Comparison of ENCODE assay signal across 8 cellular contexts in genomic region chr15:43589779-43590466, GRCh38. TPM values are rescaled to one million over a fixed set of nuclear protein-coding genes. Genes with fewer than 3 reads are reported as not detected.
DNase-seq lines count a peak whose midpoint lies in the region; ATAC-seq, FAIRE-seq and TF ChIP-seq lines count a peak whose summit lies in the region.
"Not testable (repeated sequence)": the region's sequence is repeated elsewhere in the genome, so short reads cannot be mapped to it uniquely, and the experiment has no call there.

Gene PPIP5K1 (minus strand): TSS chr15:43590208. CDS start chr15:43584504, 5,704 bp downstream.

- peak; percentile 78 for FAIRE-seq in TTC549 (lab: Jason Lieb, UNC)
- peak; percentile 21 for FAIRE-seq in colon (lab: Jason Lieb, UNC)

- not testable (repeated sequence) for H3K27me3 ChIP-seq in BJ (ENCODE audit: control insufficient read depth, insufficient read depth, low read length); kidney epithelial cell (ENCODE audit: control insufficient read depth, insufficient read depth, low read length); sigmoid colon

- no CpG with 5 or more reads among the region's 54 CpGs for WGBS in sigmoid colon, 2 donors

- not testable (repeated sequence) for H3K9me3 ChIP-seq in sigmoid colon

- not testable (repeated sequence) for H3K4me1 ChIP-seq in sigmoid colon

- DNase-seq in BJ (ENCODE audit: low read depth); kidney epithelial cell (ENCODE audit: low read depth); sigmoid colon: not testable (repeated sequence)

- not testable (repeated sequence) for H3K4me3 ChIP-seq in BJ (ENCODE audit: low read depth, low read length); kidney epithelial cell (ENCODE audit: low read depth, low read length); sigmoid colon

- TF ChIP-seq EP300 in sigmoid colon (IDR thresholded peaks at IDR 0.05) = not testable (repeated sequence)

- CTCF ChIA-PET in BJ (lab: Yijun Ruan, JAX) = not testable (repeated sequence)

- TF ChIP-seq POLR2A in sigmoid colon (IDR thresholded peaks at IDR 0.05) = not testable (repeated sequence)

- TF ChIP-seq CTCF in BJ (IDR thresholded peaks at IDR 0.05; ENCODE audit: insufficient read depth, low read depth, low read length); kidney epithelial cell (IDR thresholded peaks at IDR 0.05; ENCODE audit: insufficient read depth, low read length, poor library complexity, severe bottlenecking); sigmoid colon (IDR thresholded peaks at IDR 0.05): not testable (repeated sequence)

- intact Hi-C loops in sigmoid colon (cut with DNase I) = not testable (repeated sequence)

- not testable (repeated sequence) for H3K27ac ChIP-seq in sigmoid colon

- not testable (repeated sequence) for H3K36me3 ChIP-seq in BJ (ENCODE audit: control insufficient read depth, insufficient read depth, low read length); kidney epithelial cell (ENCODE audit: control insufficient read depth, insufficient read depth, low read length); sigmoid colon

- ATAC-seq in GM19324 (IDR thresholded peaks at IDR 0.05; ENCODE audit: low FRiP score, unreplicated experiment) = peak; percentile 97
- peak; percentile 98 for ATAC-seq in HG02610 (IDR thresholded peaks at IDR 0.05; ENCODE audit: unreplicated experiment)
- peak; percentile 99 for ATAC-seq in HG03439 (IDR thresholded peaks at IDR 0.05; ENCODE audit: unreplicated experiment)

- POLR2A ChIA-PET in BJ (lab: Charles Lee) = not testable (repeated sequence)

RNA-seq across cellular contexts. Expression of gene PPIP5K1, which starts in this region (rescaled TPM):
- 24.1 and 29.2 TPM in 2 replicates for polyA plus RNA-seq in BJ (2011; rRNA removed)
- polyA minus RNA-seq in BJ (2011; rRNA and poly(A)+ RNA removed) = 36.1 and 38.2 TPM in 2 replicates
- 20.8 and 26.2 TPM in 2 replicates for total RNA-seq in kidney epithelial cell
- total RNA-seq in sigmoid colon = 10 to 100 TPM in 3 of 4 donors, 1 to 10 TPM in 1; 8.3 to 44.6 (median 18.3) TPM
- 10 to 100 TPM in 2 of 3 donors, 1 to 10 TPM in 1; 4.8 to 23.9 (median 13.2) TPM for polyA plus RNA-seq in sigmoid colon
